ENCODE assay signal across 1 cellular context in the genomic region with DNA sequence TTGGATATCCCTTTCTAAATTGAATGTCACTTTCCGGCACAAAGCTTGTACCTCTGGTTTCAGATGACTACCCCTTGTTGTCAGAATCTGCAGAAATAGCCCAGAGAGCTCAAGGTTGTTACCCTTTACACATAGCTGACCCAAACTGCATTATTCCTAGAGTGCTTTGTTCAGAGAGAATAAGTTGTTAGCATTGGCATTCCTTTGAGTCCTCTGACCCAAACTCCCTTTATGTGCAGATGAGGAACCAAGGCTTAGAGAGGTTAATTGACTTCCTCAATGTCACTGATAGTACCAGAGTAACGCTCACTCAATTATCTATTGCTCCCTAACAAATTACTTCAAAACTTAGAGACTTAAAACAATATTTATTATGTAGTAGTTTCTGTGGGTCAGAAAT.
TF ChIP-seq lines count a peak whose summit lies in the region.

No MANE protein-coding gene starts in this region.

TF ChIP-seq in WTC11, 78 proteins besides CTCF, POLR2A, EP300 and RAD21 (continued from another document):
- no peak for TF ChIP-seq FOXP4 (CRISPR knock-in tag; IDR thresholded peaks at IDR 0.05)
- TF ChIP-seq CBFB (CRISPR knock-in tag; IDR thresholded peaks at IDR 0.05; ENCODE audit: low read depth) = no peak
- TF ChIP-seq ETV6 (CRISPR knock-in tag; IDR thresholded peaks at IDR 0.05) = no peak
- TF ChIP-seq ZNF416 (CRISPR knock-in tag; IDR thresholded peaks at IDR 0.05) = no peak
- TF ChIP-seq OVOL2 (CRISPR knock-in tag; IDR thresholded peaks at IDR 0.05; ENCODE audit: borderline replicate concordance) = no peak
- no peak for TF ChIP-seq TP53 (CRISPR knock-in tag; IDR thresholded peaks at IDR 0.05)
- TF ChIP-seq ZNF423 (CRISPR knock-in tag; IDR thresholded peaks at IDR 0.05) = no peak
